1 cellular context compared by ENCODE assay signal in genomic region chr6:2854394-2854982, GRCh38.
TF ChIP-seq lines count a peak whose summit lies in the region.

No MANE protein-coding gene starts in this region.

TF ChIP-seq in GM23338, 12 proteins besides CTCF, POLR2A, EP300 and RAD21 (continued from another document):
- TF ChIP-seq ZNF462 (CRISPR knock-in tag; IDR thresholded peaks at IDR 0.05) (no peak), CREB1 (CRISPR knock-in tag; IDR thresholded peaks at IDR 0.05; ENCODE audit: low read depth) (no peak), ZNF114 (CRISPR knock-in tag; IDR thresholded peaks at IDR 0.05) (no peak), EZH2phosphoT487 (IDR thresholded peaks at IDR 0.05; ENCODE audit: unreplicated experiment) (no peak), NANOG (IDR thresholded peaks at IDR 0.05; ENCODE audit: borderline replicate concordance) (no peak), EZH2 (IDR thresholded peaks at IDR 0.05; ENCODE audit: low read depth, unreplicated experiment) (no peak), ZNF331 (CRISPR knock-in tag; IDR thresholded peaks at IDR 0.05; ENCODE audit: low read depth) (no peak), STAT1 (IDR thresholded peaks at IDR 0.05; ENCODE audit: unreplicated experiment) (no peak)
